ENCODE assay signal across 28 cellular contexts in genomic region chr12:49327887-49328286, GRCh38. TPM values are rescaled to one million over a fixed set of nuclear protein-coding genes. Genes with fewer than 3 reads are reported as not detected.
"Had no signal": no experiment of that assay in that cellular context is flagged by ENCODE, and none has a peak within 500 bp of the region (broad histone marks: within the 10 kb centered on the region; RNA-seq: fewer than 3 reads in every experiment).

No MANE protein-coding gene starts in this region.

- H3K9me3 Mint-ChIP-seq: natural killer cell; nephron; stimulated activated memory B cell treated with anti-CD40 and anti-IgM and Interleukin-4, amounts not matched to agents 10 μg/mL and 1 μg/mL and 100 μg/mL, for 72 hours; stimulated activated naive CD8-positive, alpha-beta T cell treated with anti-CD3 and anti-CD28 coated beads, Interleukin-15, Interleukin-2, amounts not matched to agents 100 ng/mL and 50 ng/mL, for 24 hours had no signal

- H3K36me3 Mint-ChIP-seq: natural killer cell; stimulated activated memory B cell treated with anti-CD40 and anti-IgM and Interleukin-4, amounts not matched to agents 10 μg/mL and 1 μg/mL and 100 μg/mL, for 72 hours had no signal

- H3K27ac Mint-ChIP-seq: naive thymus-derived CD4-positive, alpha-beta T cell; natural killer cell; nephron; progenitor cell of endocrine pancreas; stimulated activated memory B cell treated with anti-CD40 and anti-IgM and Interleukin-4, amounts not matched to agents 10 μg/mL and 1 μg/mL and 100 μg/mL, for 72 hours; stimulated activated naive CD8-positive, alpha-beta T cell treated with anti-CD3 and anti-CD28 coated beads, Interleukin-15, Interleukin-2, amounts not matched to agents 100 ng/mL and 50 ng/mL, for 24 hours had no signal

- ATAC-seq: naive thymus-derived CD4-positive, alpha-beta T cell; natural killer cell; psoas muscle; right cardiac atrium; right lobe of liver; stimulated activated memory B cell treated with anti-CD40 and anti-IgM and Interleukin-4, amounts not matched to agents 10 μg/mL and 1 μg/mL and 100 μg/mL, for 72 hours had no signal

- H3K4me3 Mint-ChIP-seq: naive thymus-derived CD4-positive, alpha-beta T cell; natural killer cell; nephron; stimulated activated memory B cell treated with anti-CD40 and anti-IgM and Interleukin-4, amounts not matched to agents 10 μg/mL and 1 μg/mL and 100 μg/mL, for 72 hours; stimulated activated naive CD8-positive, alpha-beta T cell treated with anti-CD3 and anti-CD28 coated beads, Interleukin-15, Interleukin-2, amounts not matched to agents 100 ng/mL and 50 ng/mL, for 24 hours had no signal

- DNase-seq: naive thymus-derived CD4-positive, alpha-beta T cell; natural killer cell; nucleus accumbens; psoas muscle; right cardiac atrium; spleen; stimulated activated CD4-positive, alpha-beta T cell treated with anti-CD3 and anti-CD28 coated beads, Interleukin-12 subunit alpha, Interleukin-12 subunit beta, amount 100 ng/mL, for 4 hours; stimulated activated CD4-positive, alpha-beta T cell treated with anti-CD3 and anti-CD28 coated beads, Interleukin-1b, Interleukin-23, amount 100 ng/mL, for 48 hours; stimulated activated CD4-positive, alpha-beta T cell treated with anti-CD3 and anti-CD28 coated beads, Interleukin-4, amount 100 ng/mL, for 1 hour; stimulated activated CD4-positive, alpha-beta T cell treated with anti-CD3 and anti-CD28 coated beads, Interleukin-4, amount 100 ng/mL, for 4 hours; stimulated activated CD8-positive, alpha-beta memory T cell treated with anti-CD3 and anti-CD28 coated beads, Interleukin-4, amount 100 ng/mL, for 48 hours; stimulated activated naive CD4-positive, alpha-beta T cell treated with Interleukin-2 at 50 U/mL for 16 hours; stomach; thyroid gland; trophoblast cell; upper lobe of left lung had no signal

RNA-seq across cellular contexts. Expression of gene C1QL4, which starts 9.1 kb away (rescaled TPM):
- total RNA-seq: naive thymus-derived CD4-positive, alpha-beta T cell; natural killer cell; ovary; psoas muscle; right cardiac atrium; right lobe of liver; smooth muscle cell; spleen; stomach; subcutaneous adipose tissue; thoracic aorta; tibial nerve; upper lobe of left lung; ureter had no signal

RNA-seq across cellular contexts. Expression of gene DNAJC22, which starts 18.8 kb away (rescaled TPM):
- total RNA-seq: naive thymus-derived CD4-positive, alpha-beta T cell; natural killer cell; tibial nerve had no signal

RNA-seq across cellular contexts. Expression of gene PRPH, which starts 32.9 kb away (rescaled TPM):
- total RNA-seq: naive thymus-derived CD4-positive, alpha-beta T cell; natural killer cell; psoas muscle; renal cortical epithelial cell; right lobe of liver; smooth muscle cell had no signal
